ENCODE assay signal across 9 cellular contexts in the genomic region with DNA sequence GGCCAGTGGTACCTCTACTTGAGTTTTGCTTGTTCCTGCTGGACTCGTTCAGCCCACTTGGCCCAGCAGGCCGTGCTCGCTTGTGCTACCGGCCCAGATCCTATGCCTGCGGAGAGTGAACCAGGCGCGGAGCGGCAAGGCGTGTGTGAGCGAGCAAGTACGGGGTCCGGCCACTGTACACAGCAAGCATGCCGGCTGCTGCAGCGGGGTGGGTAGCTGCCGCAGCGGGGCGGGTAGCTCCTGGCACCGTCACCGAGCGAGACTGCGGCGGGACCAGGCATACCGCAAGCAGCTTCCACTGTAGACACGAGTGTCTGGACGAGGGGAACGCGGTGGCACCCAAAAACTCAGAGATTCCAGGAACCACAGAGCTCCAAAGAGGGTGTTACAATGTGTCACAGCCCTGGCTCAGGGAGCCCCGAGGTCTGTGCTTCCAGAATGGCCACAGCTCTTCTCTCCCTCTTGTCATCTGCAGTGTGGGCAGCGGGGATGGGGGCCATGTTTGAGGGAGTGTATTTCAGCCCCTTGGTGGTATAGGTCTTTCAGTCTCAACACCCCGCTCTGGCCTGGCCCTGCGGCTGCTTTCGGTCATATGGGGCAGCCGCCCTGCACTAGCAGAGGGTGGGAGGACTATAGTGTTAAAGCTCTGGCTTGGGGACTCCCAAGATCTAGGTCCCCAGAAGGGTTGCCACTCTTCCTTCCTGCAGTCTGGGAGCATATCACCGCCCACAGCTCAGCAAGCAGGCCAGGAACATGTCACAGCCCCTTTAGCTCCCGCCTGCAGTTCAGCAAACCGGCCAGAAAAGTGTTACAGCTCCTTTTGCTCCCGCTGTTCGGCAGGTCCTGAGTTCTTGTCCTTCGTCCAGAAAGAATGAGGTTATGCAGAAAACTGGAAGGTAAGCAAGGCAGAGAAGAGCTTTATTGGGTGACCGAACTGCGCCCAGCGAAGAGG. TPM values are rescaled to one million over a fixed set of nuclear protein-coding genes. Genes with fewer than 3 reads are reported as not detected.
DNase-seq lines count a peak whose midpoint lies in the region; FAIRE-seq and TF ChIP-seq lines count a peak whose summit lies in the region.
"Had no signal": no experiment of that assay in that cellular context is flagged by ENCODE, and none has a peak within 500 bp of the region (broad histone marks: within the 10 kb centered on the region; RNA-seq: fewer than 3 reads in every experiment).

No MANE protein-coding gene starts in this region.

- H3K36me3 Mint-ChIP-seq in activated CD4-positive, alpha-beta T cell treated with anti-CD3 and anti-CD28 coated beads, Interleukin-2, amount 10 ng/mL, durations not matched to agents 24 days and 14 days (ENCODE audit: low read depth) = no peaks in the 10 kb centered on the region
- H3K36me3 Mint-ChIP-seq in activated CD4-positive, alpha-beta T cell treated with anti-CD3 and anti-CD28 coated beads, Interleukin-2, amount 10 ng/mL, durations not matched to agents 7 days and 5 days (ENCODE audit: low read depth) = no peaks in the 10 kb centered on the region

- no peak overlapping the region for H2BK15ac ChIP-seq in mesenchymal stem cell (ENCODE audit: low read depth, poor library complexity, severe bottlenecking)

- peak overlapping the region in 1 of 2 experiments; percentile 66 for H2BK12ac ChIP-seq in mesenchymal stem cell (ENCODE audit: low read length in 2 of 2)

- peaks cover 2% of the 10 kb centered on the region for H3K79me1 ChIP-seq in mesenchymal stem cell (replicated peaks; ENCODE audit: low read length, poor library complexity, severe bottlenecking)

- H3K18ac ChIP-seq in mesenchymal stem cell (ENCODE audit: low read depth in 1 of 2, low read length in 2 of 2) = no peak overlapping the region

- H3K4me1 ChIP-seq in mesenchymal stem cell (ENCODE audit: control insufficient read depth, insufficient read depth, low read depth, low read length) (peaks cover 9% of the 10 kb centered on the region), tibial nerve (peaks cover 0 to 17% (median 4%) of the 10 kb centered on the region in 4 donors)

- DNase-seq in activated CD4-positive, alpha-beta T cell treated with anti-CD3 and anti-CD28 coated beads, Interleukin-2, amount 10 ng/mL, durations not matched to agents 24 days and 14 days = peak; percentile 63
- no peak for DNase-seq in activated CD4-positive, alpha-beta T cell treated with anti-CD3 and anti-CD28 coated beads, Interleukin-2, amount 10 ng/mL, durations not matched to agents 7 days and 5 days
- DNase-seq in bronchial epithelial cell (ENCODE audit: low read depth) (no peak), mesenchymal stem cell (no peak), tibial nerve (ENCODE audit: low spot score in 2 of 2) (no peak), GM19239 (ENCODE audit: insufficient read length, low spot score) (no peak), SHP77 (lab: John Stamatoyannopoulos, UW) (no peak)
- DNase-seq in central memory CD4-positive, alpha-beta T cell = no peak

- H3K4ac ChIP-seq in mesenchymal stem cell (ENCODE audit: low read depth in 1 of 2, low read length in 2 of 2) = no peak overlapping the region

- no peaks in the 10 kb centered on the region for H3K27me3 ChIP-seq in bronchial epithelial cell (ENCODE audit: control insufficient read depth, insufficient read depth, low read length)
- no peaks in the 10 kb centered on the region for H3K27me3 ChIP-seq in mesenchymal stem cell (ENCODE audit: control insufficient read depth in 1 of 2, insufficient read depth in 1 of 2, low read length in 2 of 2)
- no peaks in the 10 kb centered on the region for H3K27me3 ChIP-seq in tibial nerve

- H4K8ac ChIP-seq in mesenchymal stem cell (ENCODE audit: low read length) = no peak overlapping the region

- no peak overlapping the region for H2AK5ac ChIP-seq in mesenchymal stem cell (ENCODE audit: low read length, severe bottlenecking)

- H2BK120ac ChIP-seq in mesenchymal stem cell (ENCODE audit: low read depth, low read length) = no peak overlapping the region

- H3K4me1 Mint-ChIP-seq in activated CD4-positive, alpha-beta T cell treated with anti-CD3 and anti-CD28 coated beads, Interleukin-2, amount 10 ng/mL, durations not matched to agents 24 days and 14 days = peaks cover 5% of the 10 kb centered on the region
- H3K4me1 Mint-ChIP-seq in activated CD4-positive, alpha-beta T cell treated with anti-CD3 and anti-CD28 coated beads, Interleukin-2, amount 10 ng/mL, durations not matched to agents 7 days and 5 days = peaks cover 24% of the 10 kb centered on the region

- H3K14ac ChIP-seq in mesenchymal stem cell (ENCODE audit: low read length in 2 of 2) = no peak overlapping the region

- FAIRE-seq in bronchial epithelial cell (lab: Jason Lieb, UNC) (no peak), GM19239 (lab: Jason Lieb, UNC) (no peak)

- no peak for TF ChIP-seq POLR2A in tibial nerve (IDR thresholded peaks at IDR 0.05)

- POLR2A ChIA-PET in activated CD4-positive, alpha-beta T cell treated with anti-CD3 and anti-CD28 coated beads, Interleukin-2, amount 10 ng/mL, durations not matched to agents 7 days and 5 days (lab: Charles Lee) = no interaction called here

- H3K4me2 ChIP-seq in mesenchymal stem cell (ENCODE audit: low read length, poor library complexity, severe bottlenecking) = no peak overlapping the region

- no peak overlapping the region for H3K23ac ChIP-seq in mesenchymal stem cell (ENCODE audit: low read length in 2 of 2)

- H2BK5ac ChIP-seq in mesenchymal stem cell (ENCODE audit: low read depth, low read length, poor library complexity, severe bottlenecking) = no peak overlapping the region

- H3K27ac ChIP-seq in mesenchymal stem cell (ENCODE audit: low read length, poor library complexity, severe bottlenecking) (no peak overlapping the region), tibial nerve (no peak overlapping the region)
- H3K27ac ChIP-seq: HL-60 had no signal

- no peak for TF ChIP-seq CTCF in bronchial epithelial cell (IDR thresholded peaks at IDR 0.05; ENCODE audit: insufficient read depth, low read length, severe bottlenecking)
- no peak for TF ChIP-seq CTCF in tibial nerve (IDR thresholded peaks at IDR 0.05)

- no peaks in the 10 kb centered on the region for H3K9me3 Mint-ChIP-seq in activated CD4-positive, alpha-beta T cell treated with anti-CD3 and anti-CD28 coated beads, Interleukin-2, amount 10 ng/mL, durations not matched to agents 24 days and 14 days
- H3K9me3 Mint-ChIP-seq in activated CD4-positive, alpha-beta T cell treated with anti-CD3 and anti-CD28 coated beads, Interleukin-2, amount 10 ng/mL, durations not matched to agents 7 days and 5 days = no peaks in the 10 kb centered on the region

- peaks cover 16% of the 10 kb centered on the region for H3K27me3 Mint-ChIP-seq in activated CD4-positive, alpha-beta T cell treated with anti-CD3 and anti-CD28 coated beads, Interleukin-2, amount 10 ng/mL, durations not matched to agents 24 days and 14 days
- peaks cover 8% of the 10 kb centered on the region for H3K27me3 Mint-ChIP-seq in activated CD4-positive, alpha-beta T cell treated with anti-CD3 and anti-CD28 coated beads, Interleukin-2, amount 10 ng/mL, durations not matched to agents 7 days and 5 days

- peak overlapping the region; percentile 15 for H3K4me3 ChIP-seq in bronchial epithelial cell (ENCODE audit: low read depth, low read length)
- H3K4me3 ChIP-seq in mesenchymal stem cell (ENCODE audit: insufficient read depth in 1 of 2, low read depth in 1 of 2, low read length in 2 of 2) = peak overlapping the region in 1 of 2 experiments; percentile 60
- peak overlapping the region; percentile 10 to 43 (median 26) for H3K4me3 ChIP-seq in tibial nerve

- no peak for TF ChIP-seq EP300 in tibial nerve (IDR thresholded peaks at IDR 0.05)

- H3K36me3 ChIP-seq in bronchial epithelial cell (ENCODE audit: control insufficient read depth, insufficient read depth, low read length) (no peaks in the 10 kb centered on the region), mesenchymal stem cell (ENCODE audit: control insufficient read depth in 1 of 2, insufficient read depth in 2 of 2, low read depth in 1 of 2, low read length in 2 of 2) (no peaks in the 10 kb centered on the region), tibial nerve (no peaks in the 10 kb centered on the region)

- WGBS in mesenchymal stem cell = 91% methylated on average over 42 of the region's 42 CpGs
- 58 to 59% methylated on average over 24 to 41 of the region's 42 CpGs for WGBS in tibial nerve, 2 donors

- no peaks in the 10 kb centered on the region for H3K9me3 ChIP-seq in mesenchymal stem cell (ENCODE audit: control insufficient read depth, low read length)
- no peaks in the 10 kb centered on the region for H3K9me3 ChIP-seq in tibial nerve

- peak overlapping the region; percentile 61 for H3K9ac ChIP-seq in mesenchymal stem cell (ENCODE audit: low read length)

- CTCF ChIA-PET in activated CD4-positive, alpha-beta T cell treated with anti-CD3 and anti-CD28 coated beads, Interleukin-2, amount 10 ng/mL, durations not matched to agents 7 days and 5 days (lab: Charles Lee) = no interaction called here

- H3K27ac Mint-ChIP-seq in activated CD4-positive, alpha-beta T cell treated with anti-CD3 and anti-CD28 coated beads, Interleukin-2, amount 10 ng/mL, durations not matched to agents 24 days and 14 days = no peak overlapping the region
- H3K27ac Mint-ChIP-seq in activated CD4-positive, alpha-beta T cell treated with anti-CD3 and anti-CD28 coated beads, Interleukin-2, amount 10 ng/mL, durations not matched to agents 7 days and 5 days = no peak overlapping the region

- no peak overlapping the region for H2AFZ ChIP-seq in mesenchymal stem cell (ENCODE audit: low read depth, low read length)

- no peak overlapping the region for H3K4me3 Mint-ChIP-seq in activated CD4-positive, alpha-beta T cell treated with anti-CD3 and anti-CD28 coated beads, Interleukin-2, amount 10 ng/mL, durations not matched to agents 24 days and 14 days
- H3K4me3 Mint-ChIP-seq in activated CD4-positive, alpha-beta T cell treated with anti-CD3 and anti-CD28 coated beads, Interleukin-2, amount 10 ng/mL, durations not matched to agents 7 days and 5 days = no peak overlapping the region

- peak overlapping the region; percentile 14 for H4K91ac ChIP-seq in mesenchymal stem cell (ENCODE audit: low read length)

- intact Hi-C loops in activated CD4-positive, alpha-beta T cell treated with anti-CD3 and anti-CD28 coated beads, Interleukin-2, amount 10 ng/mL, durations not matched to agents 24 days and 14 days (cut with micrococcal nuclease) = no loop called here

RNA-seq across cellular contexts. Expression of a gene that starts 6.1 kb away (rescaled TPM):
- 44.4 and 46.8 TPM in 2 replicates for total RNA-seq in activated CD4-positive, alpha-beta T cell treated with anti-CD3 and anti-CD28 coated beads, Interleukin-2, amount 10 ng/mL, durations not matched to agents 24 days and 14 days
- total RNA-seq in activated CD4-positive, alpha-beta T cell treated with anti-CD3 and anti-CD28 coated beads, Interleukin-2, amount 10 ng/mL, durations not matched to agents 7 days and 5 days = 10 to 100 TPM; 39.9 to 51.6 TPM
- total RNA-seq in bronchial epithelial cell (19.5 and 19.6 TPM in 2 replicates), tibial nerve (10 to 100 TPM; 27.5 to 40.4 (median 35.7) TPM)
- 210 TPM for polyA plus RNA-seq in mesenchymal stem cell (2013, experiment 1 of 2)
- 213 TPM for polyA plus RNA-seq in mesenchymal stem cell (2013, experiment 2 of 2)

RNA-seq across cellular contexts. Expression of a gene that starts 11.6 kb away (rescaled TPM):
- not detected in 2 replicates for total RNA-seq in activated CD4-positive, alpha-beta T cell treated with anti-CD3 and anti-CD28 coated beads, Interleukin-2, amount 10 ng/mL, durations not matched to agents 24 days and 14 days
- not detected for total RNA-seq in activated CD4-positive, alpha-beta T cell treated with anti-CD3 and anti-CD28 coated beads, Interleukin-2, amount 10 ng/mL, durations not matched to agents 7 days and 5 days
- total RNA-seq in bronchial epithelial cell (under 0.01 TPM in 1 of 2 replicates, not detected in the other), tibial nerve (under 1 TPM in 1 of 4 donors, not detected in 3; 0.42 TPM)
- polyA plus RNA-seq in mesenchymal stem cell (2013, experiment 1 of 2) = not detected
- polyA plus RNA-seq in mesenchymal stem cell (2013, experiment 2 of 2) = not detected

RNA-seq across cellular contexts. Expression of a gene that starts 19.7 kb away (rescaled TPM):
- total RNA-seq in activated CD4-positive, alpha-beta T cell treated with anti-CD3 and anti-CD28 coated beads, Interleukin-2, amount 10 ng/mL, durations not matched to agents 24 days and 14 days = not detected in 2 replicates
- total RNA-seq in activated CD4-positive, alpha-beta T cell treated with anti-CD3 and anti-CD28 coated beads, Interleukin-2, amount 10 ng/mL, durations not matched to agents 7 days and 5 days = not detected
- total RNA-seq in bronchial epithelial cell (not detected in 2 replicates), tibial nerve (under 1 TPM in 1 of 4 donors, not detected in 3; 0.21 TPM)
- 0.10 TPM for polyA plus RNA-seq in mesenchymal stem cell (2013, experiment 1 of 2)
- 0.14 TPM for polyA plus RNA-seq in mesenchymal stem cell (2013, experiment 2 of 2)

RNA-seq across cellular contexts. Expression of a gene that starts 51.1 kb away (rescaled TPM):
- total RNA-seq in activated CD4-positive, alpha-beta T cell treated with anti-CD3 and anti-CD28 coated beads, Interleukin-2, amount 10 ng/mL, durations not matched to agents 24 days and 14 days = 0.14 and 0.21 TPM in 2 replicates
- under 1 TPM; 0.15 to 0.19 TPM for total RNA-seq in activated CD4-positive, alpha-beta T cell treated with anti-CD3 and anti-CD28 coated beads, Interleukin-2, amount 10 ng/mL, durations not matched to agents 7 days and 5 days
- 0.13 and 0.26 TPM in 2 replicates for total RNA-seq in bronchial epithelial cell
- 0.12 TPM for polyA plus RNA-seq in mesenchymal stem cell (2013, experiment 1 of 2)
- 0.10 TPM for polyA plus RNA-seq in mesenchymal stem cell (2013, experiment 2 of 2)
- total RNA-seq in tibial nerve = under 1 TPM in 3 of 4 donors, not detected in 1; 0.30 to 0.78 (median 0.42) TPM

RNA-seq across cellular contexts. Expression of a gene that starts 53.8 kb away (rescaled TPM):
- not detected in 2 replicates for total RNA-seq in activated CD4-positive, alpha-beta T cell treated with anti-CD3 and anti-CD28 coated beads, Interleukin-2, amount 10 ng/mL, durations not matched to agents 24 days and 14 days
- not detected for total RNA-seq in activated CD4-positive, alpha-beta T cell treated with anti-CD3 and anti-CD28 coated beads, Interleukin-2, amount 10 ng/mL, durations not matched to agents 7 days and 5 days
- total RNA-seq in bronchial epithelial cell = under 0.01 TPM in 1 of 2 replicates, not detected in the other
- polyA plus RNA-seq in mesenchymal stem cell (2013, experiment 1 of 2) = 2.1 TPM
- 2.0 TPM for polyA plus RNA-seq in mesenchymal stem cell (2013, experiment 2 of 2)
- 1 to 10 TPM; 4.5 to 5.7 (median 5.0) TPM for total RNA-seq in tibial nerve
